Comparison of ENCODE assay signal across 8 cellular contexts in the genomic region with DNA sequence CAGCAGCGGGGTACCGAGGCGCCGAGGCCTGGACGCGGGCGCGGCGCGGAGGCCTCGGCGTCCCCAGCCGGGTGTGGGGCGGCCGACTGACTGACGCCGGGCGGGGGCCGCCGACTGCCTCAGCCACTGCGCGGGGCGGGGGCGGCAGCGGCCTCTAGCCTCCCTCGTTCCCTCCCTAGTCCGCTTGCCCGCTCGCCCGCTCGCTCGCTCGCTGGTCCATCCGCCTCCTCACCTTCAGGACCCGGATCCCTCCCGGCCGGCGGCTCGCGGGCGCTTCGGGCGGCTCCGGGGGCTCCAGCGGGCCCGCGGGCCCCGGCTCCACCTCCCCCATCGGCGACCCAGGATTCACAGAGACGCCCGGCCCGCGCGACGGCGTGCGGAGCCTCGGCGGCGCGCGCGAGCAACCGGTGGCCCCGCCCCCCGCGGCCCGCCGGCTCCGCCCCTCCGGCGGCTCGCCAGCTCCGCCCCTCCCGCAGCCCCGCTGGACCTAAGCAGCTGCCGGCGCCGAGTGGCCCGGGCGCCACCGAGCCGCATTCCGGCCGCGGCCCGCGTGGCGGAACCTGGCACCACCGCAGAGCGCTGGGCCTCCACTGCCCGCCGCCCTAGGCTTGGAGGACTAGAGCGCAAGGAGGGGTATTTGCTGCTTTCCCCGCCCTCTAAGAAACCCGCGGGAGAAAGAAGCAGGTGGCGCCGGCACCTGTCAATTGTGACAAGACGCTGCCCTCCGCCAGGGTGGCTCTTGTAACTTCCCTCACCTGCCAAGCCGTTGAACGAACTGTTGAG. TPM values are rescaled to one million over a fixed set of nuclear protein-coding genes. Genes with fewer than 3 reads are reported as not detected.
A peak's percentile ranks its signal among the peaks of the same experiment; 100 is the strongest.
DNase-seq lines count a peak whose midpoint lies in the region; ATAC-seq, FAIRE-seq and TF ChIP-seq lines count a peak whose summit lies in the region.

No MANE protein-coding gene starts in this region.

- H3K4me1 ChIP-seq in A673 (ENCODE audit: insufficient read depth, low read length, poor library complexity, severe bottlenecking), result peaks cover 9% of the 10 kb centered on the region

- H3K27me3 Mint-ChIP-seq in activated CD4-positive, alpha-beta T cell treated with anti-CD3 and anti-CD28 coated beads for 36 hours, result no peaks in the 10 kb centered on the region

- BruUV-seq in A673 (replicated peaks; lab: Mats Ljungman, UMichigan), result no TSS peak

- no peaks in the 10 kb centered on the region for H3K27me3 ChIP-seq in A673 (replicated peaks; ENCODE audit: insufficient read depth, low read depth, low read length, poor library complexity)

- H3K27ac Mint-ChIP-seq in activated CD4-positive, alpha-beta T cell treated with anti-CD3 and anti-CD28 coated beads for 36 hours, result peak overlapping the region; percentile 68

- H3K4me3 Mint-ChIP-seq in activated CD4-positive, alpha-beta T cell treated with anti-CD3 and anti-CD28 coated beads for 36 hours, result peak overlapping the region; percentile 95

- POLR2A ChIA-PET in A673 (lab: Charles Lee; ENCODE audit: low non-redundant PET), result no interaction called here
- POLR2A ChIA-PET in activated CD4-positive, alpha-beta T cell treated with anti-CD3 and anti-CD28 coated beads for 36 hours (lab: Charles Lee), result no interaction called here

- DNase-seq in A673 (ENCODE audit: low spot score) (peak; percentile 85), GM18507 (ENCODE audit: extremely low spot score, insufficient read length, low read depth) (peak; percentile 87), NCI-H2227 treated with DMSO at 0.1 percent for 48 hours (lab: John Stamatoyannopoulos, UW) (peak; percentile 62), left lobe of liver (ENCODE audit: low spot score) (peak; percentile 87)
- DNase-seq in activated CD4-positive, alpha-beta T cell treated with anti-CD3 and anti-CD28 coated beads for 36 hours, result peak; percentile 87
- DNase-seq in stimulated activated CD4-positive, alpha-beta T cell treated with anti-CD3 and anti-CD28 coated beads, Interleukin-2, amount 100 ng/mL, for 24 hours, result peak; percentile 81 to 83

- H3K36me3 Mint-ChIP-seq in activated CD4-positive, alpha-beta T cell treated with anti-CD3 and anti-CD28 coated beads for 36 hours (ENCODE audit: low read depth), result no peaks in the 10 kb centered on the region

- no peaks in the 10 kb centered on the region for H3K9me3 ChIP-seq in A673 (ENCODE audit: low read depth, low read length, poor library complexity, severe bottlenecking)

- CTCF ChIA-PET in A673 (lab: Charles Lee), result no interaction called here
- CTCF ChIA-PET in activated CD4-positive, alpha-beta T cell treated with anti-CD3 and anti-CD28 coated beads for 36 hours (lab: Charles Lee), result no interaction called here

- no peaks in the 10 kb centered on the region for H3K9me3 Mint-ChIP-seq in activated CD4-positive, alpha-beta T cell treated with anti-CD3 and anti-CD28 coated beads for 36 hours (ENCODE audit: low read depth)

- intact Hi-C loops in A673 (cut with micrococcal nuclease; ENCODE audit: unreplicated experiment), result no loop called here
- intact Hi-C loops in activated CD4-positive, alpha-beta T cell treated with anti-CD3 and anti-CD28 coated beads for 36 hours (cut with DNase I, micrococcal nuclease), result loop anchor here (1.0 to 10.0 kb wide), 13 partner anchors 85 to 941 kb away; partner anchors contain the start of genes ZNF821 (in 2 of the 2), AP1G1 (in 1 of the 2), ATXN1L (in 1 of the 2) and CMTR2 (in 1 of the 2)

- TF ChIP-seq CTCF in A673 (conservative IDR thresholded peaks at IDR 0.05; ENCODE audit: low read depth, low read length), result no peak

- no peak for FAIRE-seq in GM18507 (lab: Jason Lieb, UNC)

- ATAC-seq in HG02973 (IDR thresholded peaks at IDR 0.05; ENCODE audit: unreplicated experiment) (peak; percentile 66), left lobe of liver (peak; percentile 94)
- peak; percentile 87 for ATAC-seq in activated CD4-positive, alpha-beta T cell treated with anti-CD3 and anti-CD28 coated beads for 36 hours

- peaks cover 16% of the 10 kb centered on the region for H3K4me1 Mint-ChIP-seq in activated CD4-positive, alpha-beta T cell treated with anti-CD3 and anti-CD28 coated beads for 36 hours

- no peaks in the 10 kb centered on the region for H3K36me3 ChIP-seq in A673 (ENCODE audit: insufficient read depth, low read length, poor library complexity, severe bottlenecking)

- H3K27ac ChIP-seq in A673 (ENCODE audit: low read depth, low read length, poor library complexity, severe bottlenecking) (peak overlapping the region; percentile 82), cingulate gyrus (ENCODE audit: low read depth, low read length) (peak overlapping the region; percentile 75)

- H3K4me3 ChIP-seq in A673 (ENCODE audit: low read depth, low read length, poor library complexity, severe bottlenecking), result peak overlapping the region; percentile 92

RNA-seq across cellular contexts. Expression of gene PHLPP2, which starts 0.8 kb away (rescaled TPM):
- total RNA-seq in A673 (2021), result 16.3 and 18.3 TPM in 2 replicates
- 10 to 100 TPM in 1 of 2 experiments, 1 to 10 TPM in 1; 8.8 to 11.2 TPM for total RNA-seq in activated CD4-positive, alpha-beta T cell treated with anti-CD3 and anti-CD28 coated beads for 36 hours
- 2.6 TPM for total RNA-seq in left lobe of liver

Comparison
In these comparisons a context has a peak if more than half of its experiments do, and no peak if none do; other contexts are left out.
1. Peak in every context shown above with its lines: DNase-seq, ATAC-seq, H3K4me3 ChIP-seq and H3K27ac ChIP-seq.